In the genomic region with DNA sequence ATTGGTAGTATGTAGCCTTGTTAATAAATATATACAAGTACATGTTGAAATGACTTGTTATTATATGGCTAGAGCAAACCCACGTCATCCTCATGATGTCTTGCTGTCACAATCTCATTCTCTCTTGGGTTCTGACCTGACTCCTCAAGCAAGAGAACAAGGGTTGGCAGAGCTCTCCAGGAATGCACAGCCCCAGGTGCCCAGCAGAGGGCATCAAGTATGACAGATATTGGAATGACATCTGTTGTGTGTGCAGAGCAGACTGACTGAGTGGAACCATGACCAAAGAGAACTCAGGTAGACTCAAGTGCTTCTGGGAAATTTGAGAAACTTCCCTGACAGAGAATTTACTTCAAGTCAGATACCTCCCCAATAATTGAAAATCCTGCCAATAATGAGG, we compare ENCODE assay signal across 18 cellular contexts.
A peak's percentile ranks its signal among the peaks of the same experiment; 100 is the strongest.
DNase-seq lines count a peak whose midpoint lies in the region; ATAC-seq, FAIRE-seq and TF ChIP-seq lines count a peak whose summit lies in the region.
"Had no signal": no experiment of that assay in that cellular context is flagged by ENCODE, and none has a peak within 500 bp of the region (broad histone marks: within the 10 kb centered on the region; RNA-seq: fewer than 3 reads in every experiment).

No MANE protein-coding gene starts in this region.

- no peaks in the 10 kb centered on the region for H3K4me1 ChIP-seq in SK-N-SH (ENCODE audit: control insufficient read depth in 1 of 2, insufficient read depth in 2 of 2, low read depth in 1 of 2, low read length in 1 of 2)
- no peaks in the 10 kb centered on the region for H3K4me1 ChIP-seq in OCI-LY3 (ENCODE audit: low read length)
- H3K4me1 ChIP-seq: HAP-1 had no signal

- H3K9me2 ChIP-seq in SK-N-SH = no peaks in the 10 kb centered on the region

- CTCF ChIA-PET in SK-N-SH (lab: Yijun Ruan, JAX) = interaction anchor here (1.1 kb wide), 1 partner anchor 13 kb away, joined by 3 read pairs; no protein-coding TSS in a partner anchor

- no peaks in the 10 kb centered on the region for H3K36me3 Mint-ChIP-seq in neural crest cell (ENCODE audit: low read depth)
- H3K36me3 Mint-ChIP-seq: stimulated activated memory B cell treated with anti-CD40 and anti-IgM and Interleukin-4, amounts not matched to agents 10 μg/mL and 1 μg/mL and 100 μg/mL, for 72 hours had no signal

- no peaks in the 10 kb centered on the region for H3K9me3 Mint-ChIP-seq in neural crest cell
- H3K9me3 Mint-ChIP-seq: activated B cell treated with CpG ODN at 0.5 μM for 24 hours had no signal

- H2AFZ ChIP-seq in SK-N-SH (ENCODE audit: low read depth) = no peak overlapping the region
- no peak overlapping the region for H2AFZ ChIP-seq in OCI-LY3 (ENCODE audit: low read depth, low read length)

- POLR2A ChIA-PET in SK-N-SH (lab: Yijun Ruan, JAX) = no interaction called here

- DNase-seq in SK-N-SH (no peak), GM13977 (ENCODE audit: low spot score) (no peak), neural crest cell (ENCODE audit: low read depth, low spot score) (no peak), urothelium cell line (ENCODE audit: low spot score) (no peak), retina (no peak)
- DNase-seq: activated B cell treated with CpG ODN at 0.5 μM for 24 hours; activated T-cell treated with anti-CD3 and anti-CD28 coated beads, Interleukin-2, amount 50 U/mL, for 4 hours; DMS79 treated with DMSO at 0.1 percent for 48 hours; NCI-H1092 treated with DMSO at 0.1 percent for 48 hours; NCI-H446 treated with DMSO at 0.1 percent for 48 hours; stimulated activated CD4-positive, alpha-beta T cell treated with anti-CD3 and anti-CD28 coated beads, Interleukin-4, amount 100 ng/mL, for 1 hour had no signal

- H3K79me2 ChIP-seq in SK-N-SH (ENCODE audit: insufficient read depth) = no peaks in the 10 kb centered on the region
- no peaks in the 10 kb centered on the region for H3K79me2 ChIP-seq in OCI-LY3 (ENCODE audit: low read length)

- no peaks in the 10 kb centered on the region for H3F3A ChIP-seq in SK-N-SH (replicated peaks; ENCODE audit: insufficient read depth)

- H3K4me3 ChIP-seq in SK-N-SH (ENCODE audit: low read depth in 2 of 2, low read length in 1 of 2) (no peak overlapping the region), OCI-LY3 (ENCODE audit: low read length) (no peak overlapping the region)
- H3K4me3 ChIP-seq: HAP-1 had no signal

- TF ChIP-seq CTCF in SK-N-SH (IDR thresholded peaks at IDR 0.05) = peak; percentile 8; the same call in 1 of the 2 replicates
- TF ChIP-seq CTCF in GM13977 (IDR thresholded peaks at IDR 0.05; ENCODE audit: extremely low read depth, insufficient read depth, missing control alignments) = peak; percentile 26
- TF ChIP-seq CTCF in OCI-LY3 (IDR thresholded peaks at IDR 0.05; ENCODE audit: low read depth, low read length) = peak; percentile 42
- TF ChIP-seq CTCF in neural crest cell (conservative IDR thresholded peaks at IDR 0.05) = peak; percentile 30

- H3K36me3 ChIP-seq in SK-N-SH (replicated peaks in 1 of 2; ENCODE audit: control insufficient read depth in 1 of 2, insufficient read depth in 2 of 2, low read length in 1 of 2) (no peaks in the 10 kb centered on the region), OCI-LY3 (replicated peaks; ENCODE audit: low read depth, low read length) (no peaks in the 10 kb centered on the region)
- H3K36me3 ChIP-seq: HAP-1 had no signal

- no peak for FAIRE-seq in urothelium cell line (lab: Jason Lieb, UNC)
- FAIRE-seq: colon had no signal

- in situ Hi-C loops in GM13977 (cut with MboI; ENCODE audit: low pct_unique_long_range_greater_than_20kb, low sequenced_read_pairs, unreplicated experiment) = no loop called here

- no peak overlapping the region for H3K27ac Mint-ChIP-seq in neural crest cell (ENCODE audit: unreplicated experiment)
- H3K27ac Mint-ChIP-seq: activated B cell treated with CpG ODN at 0.5 μM for 24 hours; stimulated activated memory B cell treated with anti-CD40 and anti-IgM and Interleukin-4, amounts not matched to agents 10 μg/mL and 1 μg/mL and 100 μg/mL, for 72 hours had no signal

- TF ChIP-seq EP300 in SK-N-SH (IDR thresholded peaks at IDR 0.05; ENCODE audit: borderline replicate concordance in 1 of 2, low read depth in 1 of 2, low read length in 1 of 2) = no peak

- H3K4me1 Mint-ChIP-seq in neural crest cell = no peaks in the 10 kb centered on the region
- H3K4me1 Mint-ChIP-seq: activated B cell treated with CpG ODN at 0.5 μM for 24 hours; stimulated activated memory B cell treated with anti-CD40 and anti-IgM and Interleukin-4, amounts not matched to agents 10 μg/mL and 1 μg/mL and 100 μg/mL, for 72 hours had no signal

- no peak for TF ChIP-seq RAD21 in SK-N-SH (IDR thresholded peaks at IDR 0.05; ENCODE audit: low read length)

- peaks cover 42% of the 10 kb centered on the region for H3K27me3 Mint-ChIP-seq in neural crest cell (ENCODE audit: low read depth)
- H3K27me3 Mint-ChIP-seq: activated B cell treated with CpG ODN at 0.5 μM for 24 hours; stimulated activated memory B cell treated with anti-CD40 and anti-IgM and Interleukin-4, amounts not matched to agents 10 μg/mL and 1 μg/mL and 100 μg/mL, for 72 hours had no signal

- H3K9ac ChIP-seq in SK-N-SH = no peak overlapping the region
- H3K9ac ChIP-seq in OCI-LY3 (ENCODE audit: low read length) = no peak overlapping the region

- no peak overlapping the region for H3K4me3 Mint-ChIP-seq in neural crest cell
- H3K4me3 Mint-ChIP-seq: activated B cell treated with CpG ODN at 0.5 μM for 24 hours; activated T-cell treated with anti-CD3 and anti-CD28 coated beads, Interleukin-2, amount 50 U/mL, for 4 hours; stimulated activated memory B cell treated with anti-CD40 and anti-IgM and Interleukin-4, amounts not matched to agents 10 μg/mL and 1 μg/mL and 100 μg/mL, for 72 hours had no signal

- H3K9me3 ChIP-seq in SK-N-SH = no peaks in the 10 kb centered on the region
- no peaks in the 10 kb centered on the region for H3K9me3 ChIP-seq in OCI-LY3 (ENCODE audit: insufficient read depth, low read length)
- H3K9me3 ChIP-seq: HAP-1 had no signal

- H4K20me1 ChIP-seq in SK-N-SH (ENCODE audit: insufficient read depth) (no peaks in the 10 kb centered on the region), OCI-LY3 (ENCODE audit: insufficient read depth, low read length) (no peaks in the 10 kb centered on the region)

- WGBS in SK-N-SH (ENCODE audit: low lambda C conversion rate) = 0% methylated on average over 1 of the region's 1 CpG

- H3K27me3 ChIP-seq in SK-N-SH (ENCODE audit: insufficient read depth) = no peaks in the 10 kb centered on the region
- no peaks in the 10 kb centered on the region; the same call in 1 of the 2 replicates for H3K27me3 ChIP-seq in OCI-LY3 (ENCODE audit: low read depth, low read length)

- H3K27ac ChIP-seq in SK-N-SH (ENCODE audit: low read depth in 2 of 2, low read length in 1 of 2) (no peak overlapping the region), OCI-LY3 (ENCODE audit: low read length) (no peak overlapping the region)
- H3K27ac ChIP-seq: epithelial cell of prostate had no signal

- ATAC-seq in SK-N-SH treated with all-trans-retinoic acid at 6 μM for 48 hours = no peak
- no peak for ATAC-seq in HG03095 (IDR thresholded peaks at IDR 0.05; ENCODE audit: unreplicated experiment)
- ATAC-seq: activated T-cell treated with anti-CD3 and anti-CD28 coated beads, Interleukin-2, amount 50 U/mL, for 4 hours; stimulated activated memory B cell treated with anti-CD40 and anti-IgM and Interleukin-4, amounts not matched to agents 10 μg/mL and 1 μg/mL and 100 μg/mL, for 72 hours had no signal

- H3K4me2 ChIP-seq in SK-N-SH = no peak overlapping the region
- H3K4me2 ChIP-seq in OCI-LY3 (ENCODE audit: low read length) = no peak overlapping the region

TF ChIP-seq in SK-N-SH, 30 proteins besides CTCF, POLR2A, EP300 and RAD21 (continues in another document):
- TF ChIP-seq TAF1 (IDR thresholded peaks at IDR 0.05; ENCODE audit: borderline replicate concordance, low read depth, low read length) = no peak
- no peak for TF ChIP-seq JUND (IDR thresholded peaks at IDR 0.05)
- no peak for TF ChIP-seq MEF2A (IDR thresholded peaks at IDR 0.05; ENCODE audit: borderline replicate concordance, low read depth)
- TF ChIP-seq TCF12 (IDR thresholded peaks at IDR 0.05) = no peak
- no peak for TF ChIP-seq EZH2phosphoT487 (IDR thresholded peaks at IDR 0.05; ENCODE audit: borderline replicate concordance, low read depth)
- no peak for TF ChIP-seq POLR2AphosphoS5 (IDR thresholded peaks at IDR 0.05; ENCODE audit: low read depth, low read length)
- no peak for TF ChIP-seq RXRA (IDR thresholded peaks at IDR 0.05; ENCODE audit: borderline replicate concordance, low read depth)
- TF ChIP-seq GATA2 (CRISPR knock-in tag; IDR thresholded peaks at IDR 0.05) = no peak
- TF ChIP-seq, protein P1, sequence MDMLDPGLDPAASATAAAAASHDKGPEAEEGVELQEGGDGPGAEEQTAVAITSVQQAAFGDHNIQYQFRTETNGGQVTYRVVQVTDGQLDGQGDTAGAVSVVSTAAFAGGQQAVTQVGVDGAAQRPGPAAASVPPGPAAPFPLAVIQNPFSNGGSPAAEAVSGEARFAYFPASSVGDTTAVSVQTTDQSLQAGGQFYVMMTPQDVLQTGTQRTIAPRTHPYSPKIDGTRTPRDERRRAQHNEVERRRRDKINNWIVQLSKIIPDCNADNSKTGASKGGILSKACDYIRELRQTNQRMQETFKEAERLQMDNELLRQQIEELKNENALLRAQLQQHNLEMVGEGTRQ (IDR thresholded peaks at IDR 0.05; ENCODE audit: borderline replicate concordance, low read depth, low read length) = no peak
- no peak for TF ChIP-seq YY1 (IDR thresholded peaks at IDR 0.05; ENCODE audit: low read depth)

TF ChIP-seq in SK-N-SH treated with all-trans-retinoic acid at 6 μM for 48 hours, 23 proteins besides CTCF, POLR2A, EP300 and RAD21 (continues in another document):
- TF ChIP-seq, protein P2, sequence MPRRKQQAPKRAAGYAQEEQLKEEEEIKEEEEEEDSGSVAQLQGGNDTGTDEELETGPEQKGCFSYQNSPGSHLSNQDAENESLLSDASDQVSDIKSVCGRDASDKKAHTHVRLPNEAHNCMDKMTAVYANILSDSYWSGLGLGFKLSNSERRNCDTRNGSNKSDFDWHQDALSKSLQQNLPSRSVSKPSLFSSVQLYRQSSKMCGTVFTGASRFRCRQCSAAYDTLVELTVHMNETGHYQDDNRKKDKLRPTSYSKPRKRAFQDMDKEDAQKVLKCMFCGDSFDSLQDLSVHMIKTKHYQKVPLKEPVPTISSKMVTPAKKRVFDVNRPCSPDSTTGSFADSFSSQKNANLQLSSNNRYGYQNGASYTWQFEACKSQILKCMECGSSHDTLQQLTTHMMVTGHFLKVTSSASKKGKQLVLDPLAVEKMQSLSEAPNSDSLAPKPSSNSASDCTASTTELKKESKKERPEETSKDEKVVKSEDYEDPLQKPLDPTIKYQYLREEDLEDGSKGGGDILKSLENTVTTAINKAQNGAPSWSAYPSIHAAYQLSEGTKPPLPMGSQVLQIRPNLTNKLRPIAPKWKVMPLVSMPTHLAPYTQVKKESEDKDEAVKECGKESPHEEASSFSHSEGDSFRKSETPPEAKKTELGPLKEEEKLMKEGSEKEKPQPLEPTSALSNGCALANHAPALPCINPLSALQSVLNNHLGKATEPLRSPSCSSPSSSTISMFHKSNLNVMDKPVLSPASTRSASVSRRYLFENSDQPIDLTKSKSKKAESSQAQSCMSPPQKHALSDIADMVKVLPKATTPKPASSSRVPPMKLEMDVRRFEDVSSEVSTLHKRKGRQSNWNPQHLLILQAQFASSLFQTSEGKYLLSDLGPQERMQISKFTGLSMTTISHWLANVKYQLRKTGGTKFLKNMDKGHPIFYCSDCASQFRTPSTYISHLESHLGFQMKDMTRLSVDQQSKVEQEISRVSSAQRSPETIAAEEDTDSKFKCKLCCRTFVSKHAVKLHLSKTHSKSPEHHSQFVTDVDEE (CRISPR knock-in tag; IDR thresholded peaks at IDR 0.05) = no peak
